6 cellular contexts compared by ENCODE assay signal in the genomic region with DNA sequence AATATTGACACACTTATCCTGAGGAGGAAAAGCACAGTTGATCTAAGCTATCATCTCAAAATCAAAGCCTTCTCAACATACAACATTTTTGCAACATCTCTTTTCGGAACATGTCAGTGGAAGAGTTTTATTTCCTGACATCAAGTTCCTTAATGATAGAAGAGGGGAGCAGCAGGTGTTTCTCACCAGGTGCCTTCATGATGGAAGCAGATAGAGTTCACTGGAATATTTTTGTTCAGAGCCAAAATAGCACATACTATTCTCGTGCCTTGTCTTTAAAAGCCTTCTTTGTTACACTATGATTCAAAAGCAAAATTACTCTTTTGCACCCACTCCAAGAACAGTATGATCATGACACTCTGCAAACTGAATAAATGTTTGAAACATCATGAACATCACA.
"Had no signal": no experiment of that assay in that cellular context is flagged by ENCODE, and none has a peak within 500 bp of the region (broad histone marks: within the 10 kb centered on the region; RNA-seq: fewer than 3 reads in every experiment).

No MANE protein-coding gene starts in this region.

- DNase-seq: IMR-90, KBM-7, KG1 had no signal

- ATAC-seq: HepG2 had no signal

- H3K27ac ChIP-seq: HL-60, KMS-11 had no signal
